Comparison of ENCODE assay signal across 8 cellular contexts in the genomic region with DNA sequence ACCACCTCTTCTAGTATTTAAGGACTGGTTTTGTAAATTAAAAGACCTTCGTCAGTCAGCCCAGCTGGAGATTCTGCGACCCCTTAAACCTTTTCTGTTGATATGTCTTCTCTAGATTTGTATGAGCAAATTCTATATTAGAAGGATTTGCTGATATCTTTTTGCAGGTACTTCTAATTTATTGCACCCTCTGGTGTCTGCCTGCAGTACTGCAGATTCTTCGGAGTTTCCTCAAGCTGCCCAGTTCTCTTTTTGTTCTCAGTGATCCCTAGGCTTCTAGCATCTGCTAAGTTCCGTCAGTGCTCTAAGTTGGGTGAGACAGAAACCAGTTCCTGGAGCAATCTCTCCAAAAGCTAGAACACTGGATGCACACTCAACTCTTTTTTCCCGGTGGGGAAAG.
DNase-seq lines count a peak whose midpoint lies in the region; ATAC-seq and TF ChIP-seq lines count a peak whose summit lies in the region.

No MANE protein-coding gene starts in this region.

- TF ChIP-seq CTCF in AG04450 (IDR thresholded peaks at IDR 0.05; ENCODE audit: low read depth, low read length) (peak; percentile 56), GM12874 (IDR thresholded peaks at IDR 0.05; ENCODE audit: insufficient read depth, low read depth, low read length) (peak; percentile 67), fibroblast of mammary gland (conservative IDR thresholded peaks at IDR 0.05; ENCODE audit: control insufficient read depth, insufficient read depth, low read depth, low read length) (peak; percentile 72), omental fat pad (IDR thresholded peaks at IDR 0.05) (no peak)

- POLR2A ChIA-PET in AG04450 (lab: Yijun Ruan, JAX): no interaction called here

- H3K9me3 ChIP-seq in AG04450 (ENCODE audit: control insufficient read depth, insufficient read depth, low read length): no peaks in the 10 kb centered on the region; the same call in 1 of the 2 replicates

- H3K27me3 ChIP-seq in AG04450 (ENCODE audit: control insufficient read depth, insufficient read depth, low read length): no peaks in the 10 kb centered on the region

- no peak for DNase-seq in AG04450 (ENCODE audit: low read depth, low spot score)
- DNase-seq in NCI-H345 treated with DMSO at 0.1 percent for 48 hours (lab: John Stamatoyannopoulos, UW; ENCODE audit: unreplicated experiment): peak; percentile 2
- DNase-seq in activated CD4-positive, alpha-beta T cell treated with anti-CD3 and anti-CD28 coated beads, Interleukin-2, amount 50 U/mL, for 48 hours: peak; percentile 50 to 52
- DNase-seq in fibroblast of mammary gland (ENCODE audit: low read depth): peak; percentile 60
- peak; percentile 71 for DNase-seq in omental fat pad (ENCODE audit: low spot score)
- DNase-seq in NCI-H2107 (lab: John Stamatoyannopoulos, UW): no peak

- H3K4me3 ChIP-seq in AG04450 (ENCODE audit: low read depth, low read length) (no peak overlapping the region), fibroblast of mammary gland (ENCODE audit: control insufficient read depth, low read depth, low read length) (no peak overlapping the region)

- no peak overlapping the region for H3K27ac ChIP-seq in AG04450 (ENCODE audit: low read depth, low read length)

- CTCF ChIA-PET in AG04450 (lab: Charles Lee): interaction anchor here (0.6 to 4.6 kb wide), 7 partner anchors 27 to 1696 kb away, joined by 3 to 41 read pairs (median 9); no protein-coding TSS in a partner anchor

- ATAC-seq in HG02885 (IDR thresholded peaks at IDR 0.05; ENCODE audit: poor library complexity, unreplicated experiment) (peak; percentile 79), omental fat pad (ENCODE audit: low FRiP score) (no peak)

Comparison
In these comparisons a context has a peak if more than half of its experiments do, and no peak if none do; other contexts are left out.
1. DNase-seq: peak in NCI-H345 treated with DMSO at 0.1 percent for 48 hours (single experiment), activated CD4-positive, alpha-beta T cell treated with anti-CD3 and anti-CD28 coated beads, Interleukin-2, amount 50 U/mL, for 48 hours (2 of 2), fibroblast of mammary gland (single experiment) and omental fat pad (single experiment); none in AG04450 (single experiment) and NCI-H2107 (single experiment).
2. CTCF ChIP-seq: peak in AG04450 (single experiment), GM12874 (single experiment) and fibroblast of mammary gland (single experiment); none in omental fat pad (0 of 3).